In the genomic region with DNA sequence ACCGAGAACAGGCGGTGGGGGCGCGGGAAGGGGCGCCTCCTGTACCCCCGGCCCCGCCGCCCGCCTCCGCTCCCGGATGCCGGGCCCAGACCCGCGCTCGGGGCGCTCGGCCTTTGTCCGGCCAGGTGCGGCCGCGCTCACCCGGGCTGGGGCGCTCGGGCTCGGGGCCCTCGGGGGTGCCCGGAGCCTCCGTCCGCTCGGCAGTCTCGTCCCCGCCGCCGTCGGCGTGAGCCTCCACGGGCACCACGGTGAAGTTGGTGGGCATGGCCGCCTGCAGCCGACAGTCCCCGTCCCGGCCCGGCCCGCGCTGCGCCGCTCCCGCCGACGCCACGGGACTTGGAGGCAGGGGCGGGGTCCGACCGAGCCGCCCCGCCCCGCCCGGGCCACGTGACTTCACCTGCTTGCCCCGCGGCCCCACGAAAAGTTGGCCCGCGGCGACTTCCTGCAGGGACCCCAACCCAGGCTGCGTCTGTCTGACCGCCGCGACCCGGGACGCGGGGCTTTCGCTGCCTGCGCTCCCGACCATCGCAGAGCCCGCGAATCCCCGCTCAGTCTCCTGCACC, we compare ENCODE assay signal across 9 cellular contexts. TPM values are rescaled to one million over a fixed set of nuclear protein-coding genes. Genes with fewer than 3 reads are reported as not detected.
DNase-seq lines count a peak whose midpoint lies in the region; ATAC-seq, FAIRE-seq and TF ChIP-seq lines count a peak whose summit lies in the region.
"Had no signal": no experiment of that assay in that cellular context is flagged by ENCODE, and none has a peak within 500 bp of the region (broad histone marks: within the 10 kb centered on the region; RNA-seq: fewer than 3 reads in every experiment).

Gene SLC12A7 (minus strand): TSS at position 337 of the 563 bp plus-strand sequence. CDS start 72 bp downstream, at position 265.

- H2AFZ ChIP-seq in neuronal stem cell (ENCODE audit: low read length), result peak within 1 kb of the TSS; percentile 94

- no peak within 1 kb of the TSS for H2BK120ac ChIP-seq in neuronal stem cell (ENCODE audit: low read depth, low read length)

- no peaks in the 10 kb centered on the region for H3K9me3 Mint-ChIP-seq in activated T-helper 2 cell treated with anti-CD3 and anti-CD28 coated beads, Interferon-gamma antibody, Interleukin-2, Interleukin-4, amounts not matched to agents 10 μg/mL and 5 μg/mL and 100 μg/mL, durations not matched to agents 14 hours and 24 hours and 36 hours

- no CpG with 5 or more reads among the region's 79 CpGs for WGBS in neuronal stem cell (ENCODE audit: extremely low coverage in 2 of 2, insufficient read length in 2 of 2, insufficient replicate concordance in 1 of 2), 2 donors
- 1 to 3% methylated on average over 14 of the region's 79 CpGs for WGBS in thyroid gland, 2 donors

- peak within 1 kb of the TSS; percentile 99 for H3K23ac ChIP-seq in neuronal stem cell (ENCODE audit: low read depth, low read length, poor library complexity)

- no peak for TF ChIP-seq CTCF in foreskin keratinocyte (conservative IDR thresholded peaks at IDR 0.05)
- no peak for TF ChIP-seq CTCF in thyroid gland (IDR thresholded peaks at IDR 0.05)

- H3K9ac ChIP-seq in neuronal stem cell (ENCODE audit: low read depth, low read length, poor library complexity), result peak within 1 kb of the TSS; percentile 93

- peak within 1 kb of the TSS; percentile 97 for H3K18ac ChIP-seq in neuronal stem cell (ENCODE audit: low read length)

- H2BK15ac ChIP-seq in neuronal stem cell (ENCODE audit: low read length), result peak within 1 kb of the TSS; percentile 73

- FAIRE-seq in GM12892 (lab: Jason Lieb, UNC), result no peak
- FAIRE-seq: endometrium had no signal

- H3K27me3 Mint-ChIP-seq in activated T-helper 2 cell treated with anti-CD3 and anti-CD28 coated beads, Interferon-gamma antibody, Interleukin-2, Interleukin-4, amounts not matched to agents 10 μg/mL and 5 μg/mL and 100 μg/mL, durations not matched to agents 14 hours and 24 hours and 36 hours (ENCODE audit: low read depth), result no peaks in the 10 kb centered on the region

- H3K4ac ChIP-seq in neuronal stem cell (ENCODE audit: low read length), result no peak within 1 kb of the TSS

- H3K36me3 Mint-ChIP-seq in activated T-helper 2 cell treated with anti-CD3 and anti-CD28 coated beads, Interferon-gamma antibody, Interleukin-2, Interleukin-4, amounts not matched to agents 10 μg/mL and 5 μg/mL and 100 μg/mL, durations not matched to agents 14 hours and 24 hours and 36 hours (ENCODE audit: low read depth), result peaks cover 11% of the 10 kb centered on the region

- H3K14ac ChIP-seq in neuronal stem cell (ENCODE audit: low read length), result peak within 1 kb of the TSS; percentile 78

- DNase-seq in GM12892 (ENCODE audit: insufficient read length) (peak; percentile 67), NCI-H774 (lab: John Stamatoyannopoulos, UW) (peak; percentile 78), foreskin keratinocyte (no peak), neuronal stem cell (ENCODE audit: low spot score) (peak; percentile 47), thyroid gland (peak; percentile 69 to 76)
- DNase-seq in activated T-helper 2 cell treated with anti-CD3 and anti-CD28 coated beads, Interferon-gamma antibody, Interleukin-2, Interleukin-4, amounts not matched to agents 10 μg/mL and 5 μg/mL and 100 μg/mL, durations not matched to agents 14 hours and 24 hours and 36 hours (ENCODE audit: low spot score), result peak; percentile 66

- H3K4me1 ChIP-seq in foreskin keratinocyte (no peaks in the 10 kb centered on the region), neuronal stem cell (ENCODE audit: control insufficient read depth in 2 of 2, insufficient read depth in 1 of 2, low read depth in 1 of 2, low read length in 2 of 2) (peaks cover 6 to 14% of the 10 kb centered on the region in 2 donors), thyroid gland (peaks cover 5 to 19% of the 10 kb centered on the region in 2 donors)

- peak; percentile 52 for ATAC-seq in HG02870 (IDR thresholded peaks at IDR 0.05; ENCODE audit: unreplicated experiment)
- peak; percentile 73 for ATAC-seq in foreskin keratinocyte
- no peak for ATAC-seq in GM18520 (IDR thresholded peaks at IDR 0.05; ENCODE audit: unreplicated experiment)

- no peak within 1 kb of the TSS for H2BK12ac ChIP-seq in neuronal stem cell (ENCODE audit: low read length)

- peak within 1 kb of the TSS; percentile 81 for H3K27ac Mint-ChIP-seq in activated T-helper 2 cell treated with anti-CD3 and anti-CD28 coated beads, Interferon-gamma antibody, Interleukin-2, Interleukin-4, amounts not matched to agents 10 μg/mL and 5 μg/mL and 100 μg/mL, durations not matched to agents 14 hours and 24 hours and 36 hours

- H3K9me3 ChIP-seq in neuronal stem cell (replicated peaks in 1 of 2; ENCODE audit: control insufficient read depth in 2 of 2, insufficient read depth in 1 of 2, low read depth in 1 of 2, low read length in 2 of 2) (no peaks in the 10 kb centered on the region), thyroid gland (no peaks in the 10 kb centered on the region)

- H2BK5ac ChIP-seq in neuronal stem cell (ENCODE audit: low read length), result peak within 1 kb of the TSS; percentile 76

- H3K27ac ChIP-seq in foreskin keratinocyte, result peak within 1 kb of the TSS; percentile 72
- no peak within 1 kb of the TSS for H3K27ac ChIP-seq in neuronal stem cell (replicated peaks; ENCODE audit: low read length)
- H3K27ac ChIP-seq in thyroid gland, result peak within 1 kb of the TSS; percentile 73 to 95 (median 85)

- H3K4me1 Mint-ChIP-seq in activated T-helper 2 cell treated with anti-CD3 and anti-CD28 coated beads, Interferon-gamma antibody, Interleukin-2, Interleukin-4, amounts not matched to agents 10 μg/mL and 5 μg/mL and 100 μg/mL, durations not matched to agents 14 hours and 24 hours and 36 hours (ENCODE audit: low read depth), result peaks cover 29% of the 10 kb centered on the region

- intact Hi-C loops in activated T-helper 2 cell treated with anti-CD3 and anti-CD28 coated beads, Interferon-gamma antibody, Interleukin-2, Interleukin-4, amounts not matched to agents 10 μg/mL and 5 μg/mL and 100 μg/mL, durations not matched to agents 14 hours and 24 hours and 36 hours (cut with micrococcal nuclease), result no loop called here
- intact Hi-C loops in thyroid gland (cut with DNase I), result no loop called here

- TF ChIP-seq POLR2A in GM12892 (IDR thresholded peaks at IDR 0.05; ENCODE audit: low read depth, low read length) (no peak), thyroid gland (IDR thresholded peaks at IDR 0.05) (peak; percentile 74 to 91)

- peak within 1 kb of the TSS; percentile 89 for H3K4me3 Mint-ChIP-seq in activated T-helper 2 cell treated with anti-CD3 and anti-CD28 coated beads, Interferon-gamma antibody, Interleukin-2, Interleukin-4, amounts not matched to agents 10 μg/mL and 5 μg/mL and 100 μg/mL, durations not matched to agents 14 hours and 24 hours and 36 hours (ENCODE audit: low read depth)

- peak within 1 kb of the TSS; percentile 34 for H2AK5ac ChIP-seq in neuronal stem cell (ENCODE audit: low read depth, low read length)

- no peak within 1 kb of the TSS for H4K8ac ChIP-seq in neuronal stem cell (ENCODE audit: low read depth, low read length)

- H3K36me3 ChIP-seq in neuronal stem cell (replicated peaks in 1 of 2; ENCODE audit: control insufficient read depth in 2 of 2, insufficient read depth in 2 of 2, low read length in 2 of 2) (peaks cover 0 to 11% of the 10 kb centered on the region in 2 donors), thyroid gland (no peaks in the 10 kb centered on the region)

- peak within 1 kb of the TSS; percentile 75 to 95 for H3K4me3 ChIP-seq in neuronal stem cell (ENCODE audit: low read length in 2 of 2)
- H3K4me3 ChIP-seq in thyroid gland (replicated peaks in 1 of 3), result peak within 1 kb of the TSS; percentile 68 to 96 (median 94)

- no peak within 1 kb of the TSS for H4K91ac ChIP-seq in neuronal stem cell (ENCODE audit: low read depth, low read length, poor library complexity)

- peak within 1 kb of the TSS; percentile 88 for H3K4me2 ChIP-seq in neuronal stem cell (ENCODE audit: insufficient read depth, low read length, poor library complexity, severe bottlenecking)

- peaks cover 20% of the 10 kb centered on the region for H3K79me1 ChIP-seq in neuronal stem cell (ENCODE audit: low read depth, low read length)

- H3K27me3 ChIP-seq in foreskin keratinocyte (peaks cover 11% of the 10 kb centered on the region), neuronal stem cell (ENCODE audit: control insufficient read depth in 3 of 3, insufficient read depth in 3 of 3, low read depth in 1 of 3, low read length in 3 of 3) (peaks cover 0 to 15% (median 0%) of the 10 kb centered on the region in 3 experiments), thyroid gland (no peaks in the 10 kb centered on the region)

RNA-seq across cellular contexts. Expression of gene SLC12A7, which starts in this region (rescaled TPM):
- polyA plus RNA-seq in GM12892 (2012; ENCODE audit: missing spikeins), result 2.0 TPM
- 31.1 and 31.9 TPM in 2 replicates for total RNA-seq in activated T-helper 2 cell treated with anti-CD3 and anti-CD28 coated beads, Interferon-gamma antibody, Interleukin-2, Interleukin-4, amounts not matched to agents 10 μg/mL and 5 μg/mL and 100 μg/mL, durations not matched to agents 14 hours and 24 hours and 36 hours
- 3.7 and 4.3 TPM in 2 replicates for total RNA-seq in foreskin keratinocyte
- 2.4 and 2.6 TPM in 2 replicates for polyA plus RNA-seq in foreskin keratinocyte
- 25.7 TPM for polyA plus RNA-seq in neuronal stem cell (2013, experiment 1 of 2)
- 25.0 TPM for polyA plus RNA-seq in neuronal stem cell (2013, experiment 2 of 2)
- total RNA-seq in thyroid gland, result 10 to 100 TPM; 26.1 to 41.6 (median 29.1) TPM

Comparison
In these comparisons a context has a peak if more than half of its experiments do, and no peak if none do; other contexts are left out.
1. DNase-seq: peak in GM12892 (single experiment), NCI-H774 (single experiment), activated T-helper 2 cell treated with anti-CD3 and anti-CD28 coated beads, Interferon-gamma antibody, Interleukin-2, Interleukin-4, amounts not matched to agents 10 μg/mL and 5 μg/mL and 100 μg/mL, durations not matched to agents 14 hours and 24 hours and 36 hours (single experiment), neuronal stem cell (single experiment) and thyroid gland (2 of 2); none in foreskin keratinocyte (0 of 2).